Comparison of ENCODE assay signal across 8 cellular contexts in the genomic region with DNA sequence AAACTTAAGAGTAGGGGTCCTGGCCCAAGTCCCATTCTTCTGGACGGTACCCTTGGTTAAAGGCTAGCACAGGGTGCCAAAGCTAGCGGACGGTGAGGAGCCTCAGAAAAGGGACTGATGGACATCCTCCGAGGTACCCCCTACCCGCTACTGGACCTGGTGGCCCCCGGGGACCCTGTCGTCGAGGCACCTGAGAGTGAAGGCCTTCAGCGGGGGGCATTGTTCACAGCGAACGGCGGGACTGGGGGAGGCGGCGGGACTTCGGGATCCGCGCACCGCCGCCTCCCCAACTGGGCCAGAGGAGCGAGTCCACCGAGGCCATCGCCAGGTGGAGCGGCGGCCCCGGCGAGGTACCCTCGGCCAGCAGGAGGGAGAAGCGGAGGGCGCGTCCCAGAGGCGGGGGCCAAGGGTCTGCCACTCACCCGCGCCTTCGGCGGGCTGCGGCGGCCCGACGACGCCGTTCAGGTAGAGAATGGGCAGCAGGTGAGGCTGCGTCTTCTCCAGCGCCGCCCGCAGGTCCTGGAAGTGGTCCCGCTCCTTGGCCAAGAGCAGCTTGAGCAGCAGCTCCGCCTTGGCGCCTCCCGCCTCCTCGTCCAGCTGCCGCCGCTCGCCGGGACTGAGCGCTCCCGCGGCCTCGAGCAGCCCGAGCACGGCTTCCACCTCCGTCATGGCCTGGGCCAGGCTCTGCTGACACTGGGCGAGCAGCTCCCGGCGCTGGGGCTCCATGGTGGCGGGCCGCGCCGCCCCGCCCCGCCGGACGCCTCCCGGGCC. TPM values are rescaled to one million over a fixed set of nuclear protein-coding genes. Genes with fewer than 3 reads are reported as not detected.
DNase-seq lines count a peak whose midpoint lies in the region; ATAC-seq and TF ChIP-seq lines count a peak whose summit lies in the region.

No MANE protein-coding gene starts in this region.

- H3K27me3 ChIP-seq in WERI-Rb-1 (ENCODE audit: insufficient read depth, low read depth, severe bottlenecking) = no peaks in the 10 kb centered on the region

- peak overlapping the region; percentile 61 for H3K27ac Mint-ChIP-seq in type B pancreatic cell

- H3K4me3 Mint-ChIP-seq in type B pancreatic cell = peak overlapping the region; percentile 93

- peak overlapping the region; percentile 80 for H3K4me3 ChIP-seq in AG04449 (ENCODE audit: low read depth, low read length)
- H3K4me3 ChIP-seq in WERI-Rb-1 (ENCODE audit: low read depth, low read length) = peak overlapping the region; percentile 88
- peak overlapping the region; percentile 75 for H3K4me3 ChIP-seq in epithelial cell of esophagus (ENCODE audit: low read length)

- peaks cover 35% of the 10 kb centered on the region for H3K36me3 ChIP-seq in WERI-Rb-1

- H3K4me1 Mint-ChIP-seq in type B pancreatic cell (ENCODE audit: unreplicated experiment) = peaks cover 38% of the 10 kb centered on the region

- peak overlapping the region; percentile 83 for H3K27ac ChIP-seq in WERI-Rb-1

- CTCF ChIA-PET in AG04449 (lab: Yijun Ruan, JAX) = interaction anchor here (0.9 to 2.6 kb wide), 6 partner anchors 12 to 104 kb away, joined by 3 to 8 read pairs (median 4); no protein-coding TSS in a partner anchor

- POLR2A ChIA-PET in AG04449 (lab: Yijun Ruan, JAX) = interaction anchor here (0.7 to 1.5 kb wide), 5 partner anchors 13 to 58 kb away, joined by 3 to 7 read pairs (median 3); no protein-coding TSS in a partner anchor

- ATAC-seq in GM18511 (IDR thresholded peaks at IDR 0.05; ENCODE audit: unreplicated experiment) (peak; percentile 70), HG03175 (IDR thresholded peaks at IDR 0.05; ENCODE audit: unreplicated experiment) (peak; percentile 62)

- no peaks in the 10 kb centered on the region for H3K9me3 Mint-ChIP-seq in type B pancreatic cell

- no peaks in the 10 kb centered on the region for H3K36me3 Mint-ChIP-seq in type B pancreatic cell

- no peaks in the 10 kb centered on the region for H3K27me3 Mint-ChIP-seq in type B pancreatic cell

- DNase-seq in AG04449 (ENCODE audit: low read depth, low spot score) (no peak), WERI-Rb-1 (peak; percentile 66), epithelial cell of esophagus (ENCODE audit: low read depth) (peak; percentile 68), mucosa of gallbladder (ENCODE audit: low spot score) (peak; percentile 57), type B pancreatic cell (ENCODE audit: extremely low spot score, unreplicated experiment) (peak; percentile 77), CD1c-positive myeloid dendritic cell (ENCODE audit: extremely low spot score) (no peak)

- H3K9me3 ChIP-seq in WERI-Rb-1 (ENCODE audit: severe bottlenecking) = no peaks in the 10 kb centered on the region

- TF ChIP-seq CTCF in AG04449 (IDR thresholded peaks at IDR 0.05; ENCODE audit: insufficient read depth, low read length, missing control alignments) = no peak
- no peak for TF ChIP-seq CTCF in WERI-Rb-1 (IDR thresholded peaks at IDR 0.05; ENCODE audit: low read depth, low read length)
- no peak for TF ChIP-seq CTCF in epithelial cell of esophagus (IDR thresholded peaks at IDR 0.05; ENCODE audit: insufficient read depth, low read depth, low read length, missing control alignments)
- TF ChIP-seq CTCF in type B pancreatic cell (conservative IDR thresholded peaks at IDR 0.05) = no peak

RNA-seq across cellular contexts. Expression of a gene that starts 0.6 kb away (rescaled TPM):
- total RNA-seq in mucosa of gallbladder (52.6 TPM), type B pancreatic cell (ENCODE audit: low replicate concordance) (57.4 and 80.0 TPM in 2 replicates)

Comparison
In these comparisons a context has a peak if more than half of its experiments do, and no peak if none do; other contexts are left out.
1. DNase-seq: peak in WERI-Rb-1 (single experiment), epithelial cell of esophagus (single experiment), mucosa of gallbladder (single experiment) and type B pancreatic cell (single experiment); none in AG04449 (single experiment) and CD1c-positive myeloid dendritic cell (single experiment).
2. Peak in every context shown above with its lines, with median percentiles within 50 percentile points of each other: H3K4me3 ChIP-seq.